ENCODE assay signal across 15 cellular contexts in the genomic region with DNA sequence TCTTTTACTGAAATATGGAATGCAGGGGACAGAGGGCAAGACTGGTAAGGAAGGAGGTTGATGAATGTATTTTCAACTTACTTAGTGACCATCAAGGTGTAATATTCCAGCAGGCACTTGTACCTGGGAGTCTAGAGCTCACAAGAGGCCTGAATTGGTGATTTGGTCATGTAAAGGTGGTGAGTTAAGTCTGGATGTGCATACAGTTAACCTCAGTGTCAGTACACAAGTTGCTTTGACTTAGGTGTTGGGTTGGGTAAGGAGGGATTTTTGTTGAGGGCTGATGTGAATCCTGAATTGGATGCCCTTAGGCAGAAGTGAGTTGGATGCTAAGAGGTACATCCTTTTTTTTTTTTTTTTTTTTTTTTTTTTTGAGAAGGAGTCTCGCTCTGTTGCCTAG.
"Had no signal": no experiment of that assay in that cellular context is flagged by ENCODE, and none has a peak within 500 bp of the region (broad histone marks: within the 10 kb centered on the region; RNA-seq: fewer than 3 reads in every experiment).

No MANE protein-coding gene starts in this region.

- ATAC-seq: heart left ventricle; left colon; naive thymus-derived CD4-positive, alpha-beta T cell had no signal

- H3K27ac ChIP-seq: cardiac muscle cell, heart left ventricle, neutrophil, SJSA1, skin epidermis, tibial nerve had no signal

- H3K27me3 ChIP-seq: cardiac muscle cell, heart left ventricle, neutrophil, SJSA1, tibial nerve had no signal

- FAIRE-seq: colon, endothelial cell of umbilical vein had no signal

- DNase-seq: activated effector memory CD4-positive, alpha-beta T cell treated with Interleukin-2 at 50 U/mL for 16 hours; foreskin melanocyte; heart left ventricle; left colon; mammary epithelial cell; SW 1271; T-helper 9 cell had no signal

- H3K36me3 ChIP-seq: cardiac muscle cell, neutrophil, tibial nerve had no signal

- H3K4me3 ChIP-seq: cardiac muscle cell, heart left ventricle, SJSA1, skin epidermis, tibial nerve had no signal

- H3K27me3 Mint-ChIP-seq: naive thymus-derived CD4-positive, alpha-beta T cell had no signal

- H3K9me3 ChIP-seq: heart left ventricle, neutrophil, SJSA1, tibial nerve had no signal

- H3K9me3 Mint-ChIP-seq: naive thymus-derived CD4-positive, alpha-beta T cell had no signal
